ENCODE assay signal across 8 cellular contexts in the genomic region with DNA sequence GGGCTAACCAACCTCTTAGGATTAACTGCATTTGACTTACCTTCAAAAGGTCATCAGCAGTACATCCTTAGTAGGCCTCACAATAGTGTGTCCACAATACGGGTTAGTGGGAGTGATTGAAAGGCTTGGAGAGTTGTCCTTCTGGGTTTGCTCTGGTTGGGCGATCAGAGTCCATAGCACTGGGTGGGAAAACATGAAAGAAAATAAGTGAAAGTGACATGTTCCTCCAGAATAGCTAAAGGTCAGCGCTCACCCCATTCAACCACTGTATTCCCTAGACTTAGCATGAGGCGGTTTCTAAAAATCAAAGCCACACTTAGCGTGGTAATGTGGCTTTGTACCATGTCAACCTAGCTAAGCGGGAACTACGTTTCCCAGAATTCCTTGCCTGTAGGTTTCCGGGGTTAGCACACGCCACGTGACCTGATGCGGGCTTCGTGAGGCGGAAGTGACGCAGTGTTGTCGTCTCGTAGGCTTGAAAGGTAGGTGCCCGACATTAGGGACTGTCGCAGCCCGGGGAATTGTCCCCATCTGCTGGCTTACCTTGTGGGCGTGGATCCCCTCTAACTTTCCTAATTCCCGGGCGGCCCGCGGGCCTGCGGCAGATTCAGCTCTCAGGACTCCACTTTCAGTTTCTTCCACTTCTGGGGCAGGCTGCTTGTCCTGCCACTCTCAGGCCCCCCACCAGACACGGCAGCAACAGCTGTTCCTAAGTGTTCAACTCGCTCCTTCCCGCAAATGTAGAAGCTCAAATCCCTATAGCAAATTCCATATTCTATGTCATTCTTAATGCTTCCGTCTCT. TPM values are rescaled to one million over a fixed set of nuclear protein-coding genes. Genes with fewer than 3 reads are reported as not detected.
A peak's percentile ranks its signal among the peaks of the same experiment; 100 is the strongest.
DNase-seq lines count a peak whose midpoint lies in the region; ATAC-seq and TF ChIP-seq lines count a peak whose summit lies in the region.

No MANE protein-coding gene starts in this region.

- H3K4me1 ChIP-seq in adrenal gland (replicated peaks in 1 of 2) = peaks cover 0 to 4% of the 10 kb centered on the region in 2 donors
- peaks cover 0 to 13% (median 9%) of the 10 kb centered on the region in 9 donors for H3K4me1 ChIP-seq in heart right ventricle
- no peaks in the 10 kb centered on the region for H3K4me1 ChIP-seq in upper lobe of right lung

- H3K9me3 ChIP-seq in SU-DHL-6 (ENCODE audit: insufficient read depth, low read length) (no peaks in the 10 kb centered on the region), adrenal gland (replicated peaks in 1 of 3) (no peaks in the 10 kb centered on the region), heart right ventricle (peaks cover 0 to 9% (median 0%) of the 10 kb centered on the region in 11 donors), upper lobe of right lung (no peaks in the 10 kb centered on the region)

- peak overlapping the region; percentile 79 for H3K4me3 ChIP-seq in SU-DHL-6 (ENCODE audit: insufficient read depth, low read length, poor library complexity, severe bottlenecking)
- peak overlapping the region; percentile 9 to 75 (median 34) for H3K4me3 ChIP-seq in adrenal gland
- peak overlapping the region; percentile 39 to 88 (median 78) for H3K4me3 ChIP-seq in heart right ventricle
- peak overlapping the region; percentile 86 for H3K4me3 ChIP-seq in upper lobe of right lung

- H2AFZ ChIP-seq in SU-DHL-6 (ENCODE audit: low read depth, low read length, severe bottlenecking) = peak overlapping the region; percentile 97

- H3K9me2 ChIP-seq in SU-DHL-6 (replicated peaks; ENCODE audit: insufficient read depth, low read length) = no peaks in the 10 kb centered on the region

- H3K27me3 ChIP-seq in SU-DHL-6 (ENCODE audit: low read length) = no peaks in the 10 kb centered on the region
- H3K27me3 ChIP-seq in adrenal gland = no peaks in the 10 kb centered on the region
- H3K27me3 ChIP-seq in heart right ventricle = peaks cover 0 to 4% (median 0%) of the 10 kb centered on the region in 7 donors
- H3K27me3 ChIP-seq in upper lobe of right lung = no peaks in the 10 kb centered on the region

- peak; percentile 70 to 79 for TF ChIP-seq POLR2A in adrenal gland (IDR thresholded peaks at IDR 0.05)

- H3K79me2 ChIP-seq in SU-DHL-6 (ENCODE audit: insufficient read depth, low read length) = no peaks in the 10 kb centered on the region

- H3K4me2 ChIP-seq in SU-DHL-6 (ENCODE audit: low read depth, low read length, poor library complexity, severe bottlenecking) = peak overlapping the region; percentile 87

- no peaks in the 10 kb centered on the region for H4K20me1 ChIP-seq in SU-DHL-6 (ENCODE audit: low read depth, low read length)

- peak overlapping the region; percentile 69 for H3K9ac ChIP-seq in SU-DHL-6 (ENCODE audit: low read length)

- H3F3A ChIP-seq in SU-DHL-6 (ENCODE audit: insufficient read depth) = no peaks in the 10 kb centered on the region

- no peaks in the 10 kb centered on the region for H3K36me3 ChIP-seq in SU-DHL-6 (ENCODE audit: low read length)
- no peaks in the 10 kb centered on the region for H3K36me3 ChIP-seq in adrenal gland (replicated peaks in 1 of 2)
- H3K36me3 ChIP-seq in heart right ventricle = peaks cover 0 to 6% (median 0%) of the 10 kb centered on the region in 9 donors
- H3K36me3 ChIP-seq in upper lobe of right lung = no peaks in the 10 kb centered on the region

- peak; percentile 94 for DNase-seq in NCI-H1105 (lab: John Stamatoyannopoulos, UW)
- peak; percentile 88 to 97 (median 93) for DNase-seq in adrenal gland
- peak; percentile 85 to 91 for DNase-seq in heart right ventricle
- DNase-seq in posterior cingulate gyrus = peak; percentile 84 to 98 (median 92)
- DNase-seq in upper lobe of right lung = peak; percentile 93

- H3K27ac ChIP-seq in SU-DHL-6 (ENCODE audit: low read depth, low read length) = no peak overlapping the region
- H3K27ac ChIP-seq in adrenal gland = peak overlapping the region in 4 of 5 donors; percentile 73 to 95 (median 85)
- H3K27ac ChIP-seq in heart right ventricle = peak overlapping the region; percentile 59 to 96 (median 87)
- peak overlapping the region; percentile 94 for H3K27ac ChIP-seq in upper lobe of right lung

- 5 to 8% (median 7%) methylated on average over 17 to 29 of the region's 29 CpGs for WGBS in adrenal gland, 4 donors
- 5 to 8% methylated on average over 29 of the region's 29 CpGs for WGBS in heart right ventricle, 2 donors

- intact Hi-C loops in adrenal gland (cut with DNase I) (no loop called here), heart right ventricle (cut with DNase I) (loop anchor here in 2 of 10 donors (5.0 to 10.0 kb wide), 2 partner anchors 52 to 159 kb away; no protein-coding TSS in a partner anchor), posterior cingulate gyrus (cut with DNase I) (loop anchor here (10.0 kb wide), 1 partner anchor 871 kb away; no protein-coding TSS in a partner anchor), upper lobe of right lung (cut with DNase I) (no loop called here)

- ATAC-seq in HG02642 (IDR thresholded peaks at IDR 0.05; ENCODE audit: poor library complexity, unreplicated experiment) = peak; percentile 97
- peak; percentile 97 to 100 (median 99) for ATAC-seq in heart right ventricle
- peak; percentile 99 for ATAC-seq in upper lobe of right lung

- TF ChIP-seq CTCF in GM12872 (IDR thresholded peaks at IDR 0.05; ENCODE audit: insufficient read depth, low read depth, low read length) = peak; percentile 32; the same call in 1 of the 3 replicates
- no peak for TF ChIP-seq CTCF in SU-DHL-6 (IDR thresholded peaks at IDR 0.05; ENCODE audit: insufficient read depth, low read length, poor library complexity, severe bottlenecking)
- TF ChIP-seq CTCF in adrenal gland (IDR thresholded peaks at IDR 0.05) = peak in 4 of 6 experiments; percentile 16 to 36 (median 22)
- TF ChIP-seq CTCF in heart right ventricle (IDR thresholded peaks at IDR 0.05) = peak in 4 of 9 donors; percentile 14 to 41 (median 26)
- no peak for TF ChIP-seq CTCF in upper lobe of right lung (IDR thresholded peaks at IDR 0.05)

RNA-seq across cellular contexts. Expression of gene SCP2D1, which starts 19.8 kb away (rescaled TPM):
- not detected for total RNA-seq in adrenal gland
- polyA plus RNA-seq in adrenal gland = not detected
- under 1 TPM in 1 of 10 donors, not detected in 9; 0.45 TPM for total RNA-seq in heart right ventricle
- polyA plus RNA-seq in heart right ventricle = not detected
- total RNA-seq in upper lobe of right lung = not detected

Comparison
In these comparisons a context has a peak if more than half of its experiments do, and no peak if none do; other contexts are left out.
1. CTCF ChIP-seq: peak in GM12872 (single experiment) and adrenal gland (4 of 6); none in SU-DHL-6 (single experiment) and upper lobe of right lung (single experiment).
2. H3K4me3 ChIP-seq: peak in every context shown above with its lines; median percentile 86 in upper lobe of right lung; 79 in SU-DHL-6; 78 in heart right ventricle; 34 in adrenal gland.
3. Peak in every context shown above with its lines, with median percentiles within 50 percentile points of each other: ATAC-seq and DNase-seq.